ENCODE assay signal across 1 cellular context in genomic region chr17:54376409-54376808, GRCh38.
TF ChIP-seq lines count a peak whose summit lies in the region.

No MANE protein-coding gene starts in this region.

TF ChIP-seq in HEK293, 187 proteins besides CTCF, POLR2A, EP300 and RAD21 (continued from another document):
- peak; percentile 23; the same call in 1 of the 2 replicates for TF ChIP-seq ZNF654 (tag by site-specific recombination; IDR thresholded peaks at IDR 0.05; ENCODE audit: low read depth)
